Comparison of ENCODE assay signal across 8 cellular contexts in genomic region chr16:788399-789126, GRCh38. TPM values are rescaled to one million over a fixed set of nuclear protein-coding genes. Genes with fewer than 3 reads are reported as not detected.
DNase-seq lines count a peak whose midpoint lies in the region; ATAC-seq and TF ChIP-seq lines count a peak whose summit lies in the region.

TSS of gene CHTF18 (plus strand) at chr16:788620. CDS start at chr16:788685, 65 bp downstream.

- POLR2A ChIA-PET in activated CD8-positive, alpha-beta T cell treated with anti-CD3 and anti-CD28 coated beads for 36 hours (lab: Charles Lee): interaction anchor here (0.8 to 1.0 kb wide), 4 partner anchors 18 to 87 kb away, joined by 3 to 5 read pairs (median 3); no protein-coding TSS in a partner anchor

- no peak for TF ChIP-seq POLR2A in lower leg skin (IDR thresholded peaks at IDR 0.05)

- H3K4me1 Mint-ChIP-seq in CD14-positive monocyte: peaks cover 15% of the 10 kb centered on the region
- H3K4me1 Mint-ChIP-seq in activated CD8-positive, alpha-beta T cell treated with anti-CD3 and anti-CD28 coated beads for 36 hours (ENCODE audit: low read depth): peaks cover 9% of the 10 kb centered on the region

- H3K27ac Mint-ChIP-seq in CD14-positive monocyte: peak within 1 kb of the TSS; percentile 24 to 90 (median 57)
- peak within 1 kb of the TSS; percentile 78 for H3K27ac Mint-ChIP-seq in activated CD8-positive, alpha-beta T cell treated with anti-CD3 and anti-CD28 coated beads for 36 hours

- DNase-seq in CD14-positive monocyte (ENCODE audit: low spot score): peak; percentile 87
- peak; percentile 87 for DNase-seq in HK-2 (ENCODE audit: unreplicated experiment)
- peak; percentile 50 for DNase-seq in NCI-H82 treated with DMSO at 0.1 percent for 48 hours (lab: John Stamatoyannopoulos, UW; ENCODE audit: unreplicated experiment)
- DNase-seq in activated CD8-positive, alpha-beta T cell treated with anti-CD3 and anti-CD28 coated beads for 36 hours: peak; percentile 92
- peak; percentile 84 to 98 for DNase-seq in lower leg skin (ENCODE audit: low spot score in 2 of 2)
- DNase-seq in stimulated activated CD4-positive, alpha-beta T cell treated with anti-CD3 and anti-CD28 coated beads, Interleukin-4, amount 100 ng/mL, for 24 hours: peak; percentile 90

- peak within 1 kb of the TSS; percentile 81 to 90 for H3K4me3 Mint-ChIP-seq in CD14-positive monocyte
- peak within 1 kb of the TSS; percentile 87 for H3K4me3 Mint-ChIP-seq in activated CD8-positive, alpha-beta T cell treated with anti-CD3 and anti-CD28 coated beads for 36 hours

- TF ChIP-seq CTCF in CD14-positive monocyte (IDR thresholded peaks at IDR 0.05) (no peak), lower leg skin (IDR thresholded peaks at IDR 0.05) (no peak)
- TF ChIP-seq CTCF in activated CD8-positive, alpha-beta T cell treated with anti-CD3 and anti-CD28 coated beads for 36 hours (IDR thresholded peaks at IDR 0.05): no peak

- CTCF ChIA-PET in activated CD8-positive, alpha-beta T cell treated with anti-CD3 and anti-CD28 coated beads for 36 hours (lab: Charles Lee): interaction anchor here (0.6 to 7.7 kb wide), 6 partner anchors 18 to 75 kb away, joined by 3 to 149 read pairs (median 4); partner anchors contain the start of genes CIAO3 and METRN

- peaks cover under 1 to 22% of the 10 kb centered on the region in 2 donors for H3K4me1 ChIP-seq in duodenal mucosa (ENCODE audit: control insufficient read depth in 1 of 2, insufficient read depth in 2 of 2, low read length in 2 of 2)

- no peaks in the 10 kb centered on the region for H3K9me3 ChIP-seq in duodenal mucosa (ENCODE audit: control insufficient read depth in 1 of 2, low read length in 2 of 2)

- peak; percentile 68 for ATAC-seq in GM19452 (IDR thresholded peaks at IDR 0.05; ENCODE audit: unreplicated experiment)
- ATAC-seq in activated CD8-positive, alpha-beta T cell treated with anti-CD3 and anti-CD28 coated beads for 36 hours: peak; percentile 97

- 0% methylated on average over 5 to 30 of the region's 97 CpGs for WGBS in lower leg skin, 2 donors

- H3K9me3 Mint-ChIP-seq in CD14-positive monocyte: peaks cover 0 to 3% (median 0%) of the 10 kb centered on the region in 7 donors
- H3K9me3 Mint-ChIP-seq in activated CD8-positive, alpha-beta T cell treated with anti-CD3 and anti-CD28 coated beads for 36 hours: no peaks in the 10 kb centered on the region

- no peak within 1 kb of the TSS for H3K27ac ChIP-seq in duodenal mucosa (ENCODE audit: low read depth, low read length)

- peaks cover 2 to 16% of the 10 kb centered on the region in 2 donors for H3K36me3 ChIP-seq in duodenal mucosa (ENCODE audit: control insufficient read depth in 1 of 2, insufficient read depth in 2 of 2, low read length in 2 of 2)

- intact Hi-C loops in CD14-positive monocyte (cut with micrococcal nuclease) (loop anchor here in 1 of 2 donors (2.0 kb wide), 1 partner anchor 18 kb away; no protein-coding TSS in a partner anchor), lower leg skin (cut with DNase I; ENCODE audit: low total_unique reads) (no loop called here)
- intact Hi-C loops in activated CD8-positive, alpha-beta T cell treated with anti-CD3 and anti-CD28 coated beads for 36 hours (cut with micrococcal nuclease): no loop called here

- H3K27me3 Mint-ChIP-seq in CD14-positive monocyte (ENCODE audit: low read depth in 3 of 3): no peaks in the 10 kb centered on the region
- H3K27me3 Mint-ChIP-seq in activated CD8-positive, alpha-beta T cell treated with anti-CD3 and anti-CD28 coated beads for 36 hours: no peaks in the 10 kb centered on the region

- H3K27me3 ChIP-seq in duodenal mucosa (ENCODE audit: control insufficient read depth in 1 of 2, insufficient read depth in 2 of 2, low read length in 2 of 2): peaks cover 0 to under 1% of the 10 kb centered on the region in 2 donors

- H3K4me3 ChIP-seq in duodenal mucosa (ENCODE audit: low read depth in 1 of 2, low read length in 2 of 2): peak within 1 kb of the TSS; percentile 79 to 93
- H3K4me3 ChIP-seq in lower leg skin (ENCODE audit: low read depth, poor library complexity, severe bottlenecking): peak within 1 kb of the TSS; percentile 91

- H3K36me3 Mint-ChIP-seq in CD14-positive monocyte: peaks cover 19 to 26% of the 10 kb centered on the region in 2 donors
- H3K36me3 Mint-ChIP-seq in activated CD8-positive, alpha-beta T cell treated with anti-CD3 and anti-CD28 coated beads for 36 hours (ENCODE audit: low read depth): peaks cover 19% of the 10 kb centered on the region

- H3K9ac ChIP-seq in duodenal mucosa (ENCODE audit: low read depth in 1 of 2, low read length in 2 of 2): peak within 1 kb of the TSS; percentile 79

RNA-seq across cellular contexts. Expression of gene CHTF18, which starts in this region (rescaled TPM):
- 1 to 10 TPM in 1 of 2 donors, under 1 TPM in 1; 0.57 to 2.2 TPM for polyA plus RNA-seq in CD14-positive monocyte
- total RNA-seq in activated CD8-positive, alpha-beta T cell treated with anti-CD3 and anti-CD28 coated beads for 36 hours: 100 to 1,000 TPM in 1 of 2 experiments, 10 to 100 TPM in 1; 95.6 to 115 TPM
- 10 to 100 TPM in 3 of 4 donors, 1 to 10 TPM in 1; 4.6 to 23.4 (median 12.2) TPM for total RNA-seq in lower leg skin
